In genomic region chr1:29195875-29196274, GRCh38 we compare ENCODE assay signal across 16 cellular contexts. TPM values are rescaled to one million over a fixed set of nuclear protein-coding genes. Genes with fewer than 3 reads are reported as not detected.
DNase-seq lines count a peak whose midpoint lies in the region; FAIRE-seq and TF ChIP-seq lines count a peak whose summit lies in the region.
"Had no signal": no experiment of that assay in that cellular context is flagged by ENCODE, and none has a peak within 500 bp of the region (broad histone marks: within the 10 kb centered on the region; RNA-seq: fewer than 3 reads in every experiment).

No MANE protein-coding gene starts in this region.

- TF ChIP-seq CTCF in WERI-Rb-1 (IDR thresholded peaks at IDR 0.05; ENCODE audit: low read depth, low read length): no peak

- peak overlapping the region; percentile 24 for H3K27ac ChIP-seq in KOPT-K1 (ENCODE audit: low read depth, low read length, poor library complexity, severe bottlenecking)
- no peak overlapping the region for H3K27ac ChIP-seq in WERI-Rb-1
- H3K27ac ChIP-seq: foreskin keratinocyte, SJSA1 had no signal

- no peaks in the 10 kb centered on the region for H3K27me3 ChIP-seq in WERI-Rb-1 (ENCODE audit: insufficient read depth, low read depth, severe bottlenecking)
- H3K27me3 ChIP-seq: foreskin keratinocyte, SJSA1 had no signal

- no peak for FAIRE-seq in HTR-8/SVneo (lab: Jason Lieb, UNC)
- FAIRE-seq: H54 had no signal

- H3K4me3 ChIP-seq in WERI-Rb-1 (ENCODE audit: low read depth, low read length): no peak overlapping the region
- H3K4me3 ChIP-seq: SJSA1 had no signal

- H3K9me3 ChIP-seq in KOPT-K1 (ENCODE audit: insufficient read depth, low read length, poor library complexity, severe bottlenecking) (no peaks in the 10 kb centered on the region), WERI-Rb-1 (ENCODE audit: severe bottlenecking) (no peaks in the 10 kb centered on the region)
- H3K9me3 ChIP-seq: SJSA1 had no signal

- H3K36me3 ChIP-seq in KOPT-K1 (ENCODE audit: insufficient read depth, low read length) (peaks cover 33% of the 10 kb centered on the region), WERI-Rb-1 (peaks cover 39% of the 10 kb centered on the region)

- peak; percentile 40 for DNase-seq in Daoy (ENCODE audit: low read depth)
- peak; percentile 79 for DNase-seq in astrocyte of the hippocampus (ENCODE audit: low read depth, low spot score)
- peak; percentile 91 for DNase-seq in myocyte (ENCODE audit: low read depth)
- no peak for DNase-seq in WERI-Rb-1
- DNase-seq in COLO668 (lab: John Stamatoyannopoulos, UW; ENCODE audit: unreplicated experiment): no peak
- no peak for DNase-seq in NCI-H2107 treated with DMSO at 0.1 percent for 48 hours (lab: John Stamatoyannopoulos, UW; ENCODE audit: unreplicated experiment)
- no peak for DNase-seq in HTR-8/SVneo (ENCODE audit: insufficient read length, low spot score)
- DNase-seq: activated CD4-positive, alpha-beta T cell treated with anti-CD3 and anti-CD28 coated beads, Interleukin-2, amount 10 ng/mL, durations not matched to agents 7 days and 5 days; activated T-cell treated with anti-CD3 and anti-CD28 coated beads, Interleukin-2, amount 50 U/mL, for 1 hour; foreskin keratinocyte; NCI-H1417; nephron progenitor cell; stimulated activated CD4-positive, alpha-beta T cell treated with anti-CD3 and anti-CD28 coated beads, Interleukin-2, amount 100 ng/mL, for 24 hours had no signal

RNA-seq across cellular contexts. Expression of gene SRSF4, which starts 14.2 kb away (rescaled TPM):
- 50.9 and 53.7 TPM in 2 replicates for total RNA-seq in Daoy (2014; rRNA removed; shearing (Covaris generic))
- total RNA-seq in myocyte: 56.7 and 62.4 TPM in 2 replicates
- 59.6 TPM for polyA plus RNA-seq in myocyte (2012)

RNA-seq across cellular contexts. Expression of gene MECR, which starts 34.9 kb away (rescaled TPM):
- total RNA-seq in Daoy (2014; rRNA removed; shearing (Covaris generic)): 18.9 and 23.8 TPM in 2 replicates
- total RNA-seq in myocyte: 26.8 and 29.7 TPM in 2 replicates
- 43.0 TPM for polyA plus RNA-seq in myocyte (2012)

RNA-seq across cellular contexts. Expression of gene PTPRU, which starts 40.4 kb away (rescaled TPM):
- total RNA-seq in Daoy (2014; rRNA removed; shearing (Covaris generic)): 7.9 and 10.7 TPM in 2 replicates
- 21.5 and 25.8 TPM in 2 replicates for total RNA-seq in myocyte
- polyA plus RNA-seq in myocyte (2012): 21.4 TPM

Comparison
In these comparisons a context has a peak if more than half of its experiments do, and no peak if none do; other contexts are left out.
1. DNase-seq: peak in Daoy (single experiment), astrocyte of the hippocampus (single experiment) and myocyte (single experiment); none in WERI-Rb-1 (single experiment), COLO668 (single experiment), NCI-H2107 treated with DMSO at 0.1 percent for 48 hours (single experiment) and HTR-8/SVneo (single experiment).